In genomic region chr16:28977703-28978641, GRCh38 we compare ENCODE assay signal across 9 cellular contexts. TPM values are rescaled to one million over a fixed set of nuclear protein-coding genes. Genes with fewer than 3 reads are reported as not detected.
DNase-seq lines count a peak whose midpoint lies in the region; ATAC-seq, FAIRE-seq and TF ChIP-seq lines count a peak whose summit lies in the region.
"Had no signal": no experiment of that assay in that cellular context is flagged by ENCODE, and none has a peak within 500 bp of the region (broad histone marks: within the 10 kb centered on the region; RNA-seq: fewer than 3 reads in every experiment).

No MANE protein-coding gene starts in this region.

- peaks cover 20% of the 10 kb centered on the region for H3K36me3 Mint-ChIP-seq in CD4-positive, CD25-positive, alpha-beta regulatory T cell
- H3K36me3 Mint-ChIP-seq in GM23338 (ENCODE audit: low read depth): peaks cover 38% of the 10 kb centered on the region

- H4K20me1 ChIP-seq in GM23338 (replicated peaks; ENCODE audit: insufficient read depth) (no peaks in the 10 kb centered on the region; the same call in 1 of the 2 replicates), HepG2 (ENCODE audit: insufficient read depth, low read length) (no peaks in the 10 kb centered on the region; the same call in 1 of the 2 replicates)

- TF ChIP-seq EP300 in HepG2 (IDR thresholded peaks at IDR 0.05; ENCODE audit: low read depth in 2 of 2, low read length in 2 of 2) (no peak), HepG2 (CRISPR knock-in tag; IDR thresholded peaks at IDR 0.05; ENCODE audit: borderline replicate concordance) (no peak)

- POLR2A ChIA-PET in HepG2 (lab: Yijun Ruan, JAX): interaction anchor here (0.7 to 0.9 kb wide), 2 partner anchors 27 to 115 kb away, joined by 3 read pairs; partner anchors contain the start of gene NFATC2IP

- H2AFZ ChIP-seq in GM23338 (no peak overlapping the region), HepG2 (ENCODE audit: low read length) (no peak overlapping the region)

- no peaks in the 10 kb centered on the region for H3K9me2 ChIP-seq in GM23338 (ENCODE audit: insufficient read depth)

- H3K9me3 Mint-ChIP-seq in CD4-positive, CD25-positive, alpha-beta regulatory T cell: no peaks in the 10 kb centered on the region
- H3K9me3 Mint-ChIP-seq in GM23338: peaks cover 5% of the 10 kb centered on the region; the same call in 2 of the 3 replicates

- TF ChIP-seq RAD21 in HepG2 (CRISPR knock-in tag; IDR thresholded peaks at IDR 0.05): 0 out of 2 replicates have a peak, but pooled peaks have one; percentile 12

- DNase-seq in CD4-positive, CD25-positive, alpha-beta regulatory T cell: peak in 2 of 3 donors; percentile 45 to 46
- DNase-seq in GM23338 (ENCODE audit: low spot score): peak; percentile 81
- peak; percentile 44 for DNase-seq in WERI-Rb-1
- DNase-seq in HepG2 (ENCODE audit: low spot score): peak; percentile 35
- no peak for DNase-seq in NOMO-1 treated with dmso at 0.1 percent for 144 hours (lab: John Stamatoyannopoulos, UW; ENCODE audit: unreplicated experiment)
- DNase-seq in foreskin melanocyte: no peak
- no peak for DNase-seq in NCI-H1694 (lab: John Stamatoyannopoulos, UW)
- no peak for DNase-seq in activated CD4-positive, CD25-positive, alpha-beta regulatory T cell treated with anti-CD3 and anti-CD28 coated beads, Interleukin-2, amount 50 U/mL, for 72 hours
- DNase-seq: NCI-H187 treated with DMSO at 0.1 percent for 48 hours had no signal

- peaks cover 12 to 55% (median 30%) of the 10 kb centered on the region in 4 donors for H3K4me1 Mint-ChIP-seq in CD4-positive, CD25-positive, alpha-beta regulatory T cell
- H3K4me1 Mint-ChIP-seq in GM23338: peaks cover 5% of the 10 kb centered on the region

- no peak overlapping the region for H3K4me2 ChIP-seq in GM23338
- H3K4me2 ChIP-seq in HepG2 (ENCODE audit: low read depth, low read length): no peak overlapping the region

- H3K27me3 ChIP-seq in CD4-positive, CD25-positive, alpha-beta regulatory T cell (ENCODE audit: control insufficient read depth, insufficient read depth, low read length): no peaks in the 10 kb centered on the region
- H3K27me3 ChIP-seq in GM23338 (ENCODE audit: insufficient read depth): no peaks in the 10 kb centered on the region
- no peaks in the 10 kb centered on the region for H3K27me3 ChIP-seq in WERI-Rb-1 (ENCODE audit: insufficient read depth, low read depth, severe bottlenecking)
- H3K27me3 ChIP-seq in HepG2 (ENCODE audit: control insufficient read depth in 1 of 2, insufficient read depth in 2 of 2, low read length in 2 of 2): no peaks in the 10 kb centered on the region; a peak in 1 of 5 replicates

- no peak for ATAC-seq in CD4-positive, CD25-positive, alpha-beta regulatory T cell (ENCODE audit: low read depth in 2 of 2)
- ATAC-seq in GM23338: peak; percentile 44
- ATAC-seq in HepG2: 0 out of 3 replicates have a peak, but pooled peaks have one; percentile 8

- H3K4me3 ChIP-seq in CD4-positive, CD25-positive, alpha-beta regulatory T cell (ENCODE audit: low read depth, low read length): no peak overlapping the region
- no peak overlapping the region for H3K4me3 ChIP-seq in GM23338
- no peak overlapping the region for H3K4me3 ChIP-seq in WERI-Rb-1 (ENCODE audit: low read depth, low read length)
- no peak overlapping the region for H3K4me3 ChIP-seq in HepG2 (replicated peaks in 1 of 3; ENCODE audit: insufficient read depth in 1 of 3, low read depth in 2 of 3, low read length in 3 of 3)

- intact Hi-C loops in HepG2 (cut with micrococcal nuclease; ENCODE audit: unreplicated experiment): no loop called here

- WGBS in HepG2 (ENCODE audit: low lambda C conversion rate): 78% methylated on average over 11 of the region's 11 CpGs

- H3K36me3 ChIP-seq in CD4-positive, CD25-positive, alpha-beta regulatory T cell (ENCODE audit: control insufficient read depth, insufficient read depth, low read length): peaks cover 22% of the 10 kb centered on the region
- no peaks in the 10 kb centered on the region for H3K36me3 ChIP-seq in GM23338 (ENCODE audit: insufficient read depth)
- peaks cover 28% of the 10 kb centered on the region for H3K36me3 ChIP-seq in WERI-Rb-1
- H3K36me3 ChIP-seq in HepG2 (replicated peaks in 1 of 2; ENCODE audit: control insufficient read depth in 1 of 2, insufficient read depth in 2 of 2, low read length in 2 of 2): peaks cover 19 to 34% of the 10 kb centered on the region in 2 experiments

- TF ChIP-seq CTCF in GM23338 (conservative IDR thresholded peaks at IDR 0.05; ENCODE audit: low read depth in 2 of 2): peak; percentile 62 to 79
- peak; percentile 93 for TF ChIP-seq CTCF in WERI-Rb-1 (IDR thresholded peaks at IDR 0.05; ENCODE audit: low read depth, low read length)
- TF ChIP-seq CTCF in HepG2 (CRISPR knock-in tag; IDR thresholded peaks at IDR 0.05): peak; percentile 80

- no peak for TF ChIP-seq POLR2A in HepG2 (IDR thresholded peaks at IDR 0.05; ENCODE audit: insufficient read depth in 1 of 2, low read depth in 2 of 2, low read length in 2 of 2)

- H3K27me3 Mint-ChIP-seq in CD4-positive, CD25-positive, alpha-beta regulatory T cell: no peaks in the 10 kb centered on the region
- H3K27me3 Mint-ChIP-seq in GM23338 (ENCODE audit: insufficient read depth, low read depth, poor library complexity): peaks cover 13% of the 10 kb centered on the region

- peaks cover 5% of the 10 kb centered on the region; the same call in 1 of the 2 replicates for H3K79me2 ChIP-seq in GM23338 (replicated peaks; ENCODE audit: insufficient read depth)
- peaks cover 17% of the 10 kb centered on the region for H3K79me2 ChIP-seq in HepG2 (ENCODE audit: insufficient read depth, low read length)

- H3K4me1 ChIP-seq in CD4-positive, CD25-positive, alpha-beta regulatory T cell (ENCODE audit: control insufficient read depth, insufficient read depth, low read length, poor library complexity, severe bottlenecking): peaks cover 31% of the 10 kb centered on the region
- H3K4me1 ChIP-seq in GM23338 (ENCODE audit: insufficient read depth) (peaks cover 6% of the 10 kb centered on the region; the same call in 1 of the 2 replicates), HepG2 (ENCODE audit: insufficient read depth, low read length) (peaks cover 24% of the 10 kb centered on the region)

- peak overlapping the region; percentile 36 to 96 (median 72) for H3K4me3 Mint-ChIP-seq in CD4-positive, CD25-positive, alpha-beta regulatory T cell
- H3K4me3 Mint-ChIP-seq in GM23338: peak overlapping the region; percentile 23; the same call in 1 of the 3 replicates

- CTCF ChIA-PET in HepG2 (lab: Yijun Ruan, JAX; ENCODE audit: low intra/inter-chr PET ratio, low total read pairs): no interaction called here

- no peak overlapping the region for H3K27ac ChIP-seq in CD4-positive, CD25-positive, alpha-beta regulatory T cell (ENCODE audit: insufficient read depth, low read length, poor library complexity, severe bottlenecking)
- H3K27ac ChIP-seq in GM23338 (ENCODE audit: low read depth) (no peak overlapping the region), WERI-Rb-1 (no peak overlapping the region), HepG2 (ENCODE audit: extremely low read length, insufficient read depth, low read length) (no peak overlapping the region)

- in situ Hi-C loops in HepG2 (cut with HindIII; ENCODE audit: extremely low pct_ligation_motif_present, low pct_unique_long_range_greater_than_20kb): no loop called here

- no peak overlapping the region for H3K9ac ChIP-seq in HepG2 (ENCODE audit: insufficient read depth, low read depth, low read length)

- H3K27ac Mint-ChIP-seq in CD4-positive, CD25-positive, alpha-beta regulatory T cell: peak overlapping the region; percentile 59 to 91 (median 71)
- H3K27ac Mint-ChIP-seq in GM23338: no peak overlapping the region

- H3K9me3 ChIP-seq in CD4-positive, CD25-positive, alpha-beta regulatory T cell (ENCODE audit: control insufficient read depth in 2 of 2, low read length in 2 of 2): peaks cover 0 to 6% of the 10 kb centered on the region in 2 experiments
- H3K9me3 ChIP-seq in WERI-Rb-1 (ENCODE audit: severe bottlenecking): peaks cover 3% of the 10 kb centered on the region
- no peaks in the 10 kb centered on the region for H3K9me3 ChIP-seq in HepG2 (ENCODE audit: low read length)

- peak; percentile 69 for FAIRE-seq in HepG2 (lab: Jason Lieb, UNC)

- H3F3A ChIP-seq in GM23338 (replicated peaks; ENCODE audit: low read depth): 0 out of 2 replicates have a peak, but pooled peaks cover 3% of the 10 kb centered on the region

- no TSS peak for BruUV-seq in HepG2 (replicated peaks; lab: Mats Ljungman, UMichigan)

RNA-seq across cellular contexts. Expression of gene SPNS1, which starts 3.4 kb away (rescaled TPM):
- total RNA-seq in CD4-positive, CD25-positive, alpha-beta regulatory T cell: 24.5 TPM
- 10 to 100 TPM; 22.3 to 32.9 (median 25.2) TPM for polyA plus RNA-seq in CD4-positive, CD25-positive, alpha-beta regulatory T cell
- 30.0 and 48.5 TPM in 2 replicates for total RNA-seq in GM23338 (2014; rRNA removed; shearing (Covaris generic))
- polyA plus RNA-seq in GM23338 (2016; fragmentation: Nextera tagmentation; extraction: Ambion mirVana) (37.2 and 38.0 TPM in 2 replicates), HepG2 (2011; rRNA removed) (24.3 and 25.6 TPM in 2 replicates)
- total RNA-seq in HepG2 (2016; rRNA removed; fragmentation: Illumina TruSeq; extraction: Trizol): 18.3 and 38.8 TPM in 2 replicates
- 13.0 and 15.9 TPM in 2 replicates for total RNA-seq in HepG2 (2016; cell fraction: cytosol; rRNA removed; fragmentation: Illumina TruSeq; extraction: Trizol; ENCODE audit: low read depth)
- 17.8 and 38.0 TPM in 2 replicates for total RNA-seq in HepG2 (2016; cell fraction: insoluble cytoplasmic fraction; rRNA removed; fragmentation: Illumina TruSeq; extraction: Trizol)
- 23.6 and 31.2 TPM in 2 replicates for total RNA-seq in HepG2 (2016; cell fraction: membrane; rRNA removed; fragmentation: Illumina TruSeq; extraction: Trizol)
- total RNA-seq in HepG2 (2016; cell fraction: nucleus; rRNA removed; fragmentation: Illumina TruSeq; extraction: Trizol): 30.5 and 35.2 TPM in 2 replicates
- polyA plus RNA-seq in HepG2 (2011; cell fraction: cytosol; rRNA removed): 25.3 and 36.6 TPM in 2 replicates
- 80.6 and 105 TPM in 2 replicates for polyA plus RNA-seq in HepG2 (2011; cell fraction: nucleus; rRNA removed)
- 25.8 and 30.2 TPM in 2 replicates for polyA plus RNA-seq in HepG2 (2012)
- 16.4 and 19.8 TPM in 2 replicates for polyA plus RNA-seq in HepG2 (2016; cell fraction: cytosol; fragmentation: Illumina TruSeq; extraction: Trizol; ENCODE audit: low read depth)
- polyA plus RNA-seq in HepG2 (2016; cell fraction: insoluble cytoplasmic fraction; fragmentation: Illumina TruSeq; extraction: Trizol; ENCODE audit: low read depth): 25.1 and 26.7 TPM in 2 replicates
- 23.9 and 29.7 TPM in 2 replicates for polyA plus RNA-seq in HepG2 (2016; cell fraction: membrane; fragmentation: Illumina TruSeq; extraction: Trizol; ENCODE audit: low read depth)
- polyA plus RNA-seq in HepG2 (2016; cell fraction: nucleus; fragmentation: Illumina TruSeq; extraction: Trizol; ENCODE audit: insufficient read depth, low read depth): 75.3 and 81.1 TPM in 2 replicates
- polyA minus RNA-seq in HepG2 (2011; rRNA and poly(A)+ RNA removed; ENCODE audit: low replicate concordance): 60.3 and 75.2 TPM in 2 replicates
- 27.4 and 28.1 TPM in 2 replicates for polyA minus RNA-seq in HepG2 (2011; cell fraction: cytosol; rRNA and poly(A)+ RNA removed)
- 11.1 and 11.8 TPM in 2 replicates for polyA minus RNA-seq in HepG2 (2011; cell fraction: nucleus; rRNA and poly(A)+ RNA removed)

RNA-seq across cellular contexts. Expression of gene LAT, which starts 6.9 kb away (rescaled TPM):
- total RNA-seq in CD4-positive, CD25-positive, alpha-beta regulatory T cell: 282 TPM
- polyA plus RNA-seq in CD4-positive, CD25-positive, alpha-beta regulatory T cell: 100 to 1,000 TPM; 287 to 429 (median 317) TPM
- total RNA-seq in GM23338 (2014; rRNA removed; shearing (Covaris generic)): 0.19 and 2.4 TPM in 2 replicates
- 1.3 and 2.2 TPM in 2 replicates for polyA plus RNA-seq in GM23338 (2016; fragmentation: Nextera tagmentation; extraction: Ambion mirVana)
- 0.28 and 2.0 TPM in 2 replicates for total RNA-seq in HepG2 (2016; rRNA removed; fragmentation: Illumina TruSeq; extraction: Trizol)
- 0.71 and 1.1 TPM in 2 replicates for total RNA-seq in HepG2 (2016; cell fraction: cytosol; rRNA removed; fragmentation: Illumina TruSeq; extraction: Trizol; ENCODE audit: low read depth)
- total RNA-seq in HepG2 (2016; cell fraction: insoluble cytoplasmic fraction; rRNA removed; fragmentation: Illumina TruSeq; extraction: Trizol): 0.19 and 2.0 TPM in 2 replicates
- total RNA-seq in HepG2 (2016; cell fraction: membrane; rRNA removed; fragmentation: Illumina TruSeq; extraction: Trizol): 1.5 and 1.8 TPM in 2 replicates
- 2.0 and 3.6 TPM in 2 replicates for total RNA-seq in HepG2 (2016; cell fraction: nucleus; rRNA removed; fragmentation: Illumina TruSeq; extraction: Trizol)
- polyA plus RNA-seq in HepG2 (2011; rRNA removed): 3.0 and 4.3 TPM in 2 replicates
- polyA plus RNA-seq in HepG2 (2011; cell fraction: cytosol; rRNA removed): 1.2 and 1.3 TPM in 2 replicates
- polyA plus RNA-seq in HepG2 (2011; cell fraction: nucleus; rRNA removed): 42.2 and 55.6 TPM in 2 replicates
- 2.4 and 3.0 TPM in 2 replicates for polyA plus RNA-seq in HepG2 (2012)
- 1.5 and 2.0 TPM in 2 replicates for polyA plus RNA-seq in HepG2 (2016; cell fraction: cytosol; fragmentation: Illumina TruSeq; extraction: Trizol; ENCODE audit: low read depth)
- polyA plus RNA-seq in HepG2 (2016; cell fraction: insoluble cytoplasmic fraction; fragmentation: Illumina TruSeq; extraction: Trizol; ENCODE audit: low read depth): 0.61 and 1.5 TPM in 2 replicates
- polyA plus RNA-seq in HepG2 (2016; cell fraction: membrane; fragmentation: Illumina TruSeq; extraction: Trizol; ENCODE audit: low read depth): 0.76 and 1.3 TPM in 2 replicates
- 21.1 and 21.3 TPM in 2 replicates for polyA plus RNA-seq in HepG2 (2016; cell fraction: nucleus; fragmentation: Illumina TruSeq; extraction: Trizol; ENCODE audit: insufficient read depth, low read depth)
- polyA minus RNA-seq in HepG2 (2011; rRNA and poly(A)+ RNA removed; ENCODE audit: low replicate concordance): 0.65 and 2.3 TPM in 2 replicates
- not detected in 2 replicates for polyA minus RNA-seq in HepG2 (2011; cell fraction: cytosol; rRNA and poly(A)+ RNA removed)
- 3.9 and 4.8 TPM in 2 replicates for polyA minus RNA-seq in HepG2 (2011; cell fraction: nucleus; rRNA and poly(A)+ RNA removed)

RNA-seq across cellular contexts. Expression of gene NFATC2IP, which starts 27.2 kb away (rescaled TPM):
- total RNA-seq in CD4-positive, CD25-positive, alpha-beta regulatory T cell: 96.2 TPM
- 10 to 100 TPM; 22.9 to 30.3 (median 24.9) TPM for polyA plus RNA-seq in CD4-positive, CD25-positive, alpha-beta regulatory T cell
- 64.2 and 65.4 TPM in 2 replicates for total RNA-seq in GM23338 (2014; rRNA removed; shearing (Covaris generic))
- polyA plus RNA-seq in GM23338 (2016; fragmentation: Nextera tagmentation; extraction: Ambion mirVana) (22.8 and 23.5 TPM in 2 replicates), HepG2 (2011; rRNA removed) (46.6 and 48.5 TPM in 2 replicates)
- total RNA-seq in HepG2 (2016; rRNA removed; fragmentation: Illumina TruSeq; extraction: Trizol): 18.2 and 32.1 TPM in 2 replicates
- 8.8 and 9.0 TPM in 2 replicates for total RNA-seq in HepG2 (2016; cell fraction: cytosol; rRNA removed; fragmentation: Illumina TruSeq; extraction: Trizol; ENCODE audit: low read depth)
- 16.5 and 31.5 TPM in 2 replicates for total RNA-seq in HepG2 (2016; cell fraction: insoluble cytoplasmic fraction; rRNA removed; fragmentation: Illumina TruSeq; extraction: Trizol)
- 13.0 and 14.4 TPM in 2 replicates for total RNA-seq in HepG2 (2016; cell fraction: membrane; rRNA removed; fragmentation: Illumina TruSeq; extraction: Trizol)
- 39.2 and 44.2 TPM in 2 replicates for total RNA-seq in HepG2 (2016; cell fraction: nucleus; rRNA removed; fragmentation: Illumina TruSeq; extraction: Trizol)
- polyA plus RNA-seq in HepG2 (2011; cell fraction: cytosol; rRNA removed): 17.8 and 17.9 TPM in 2 replicates
- polyA plus RNA-seq in HepG2 (2011; cell fraction: nucleus; rRNA removed): 95.6 and 102 TPM in 2 replicates
- 21.4 and 26.1 TPM in 2 replicates for polyA plus RNA-seq in HepG2 (2012)
- polyA plus RNA-seq in HepG2 (2016; cell fraction: cytosol; fragmentation: Illumina TruSeq; extraction: Trizol; ENCODE audit: low read depth): 2.0 and 2.2 TPM in 2 replicates
- polyA plus RNA-seq in HepG2 (2016; cell fraction: insoluble cytoplasmic fraction; fragmentation: Illumina TruSeq; extraction: Trizol; ENCODE audit: low read depth): 17.1 and 18.6 TPM in 2 replicates
- polyA plus RNA-seq in HepG2 (2016; cell fraction: membrane; fragmentation: Illumina TruSeq; extraction: Trizol; ENCODE audit: low read depth): 5.0 and 5.5 TPM in 2 replicates
- polyA plus RNA-seq in HepG2 (2016; cell fraction: nucleus; fragmentation: Illumina TruSeq; extraction: Trizol; ENCODE audit: insufficient read depth, low read depth): 172 and 177 TPM in 2 replicates
- polyA minus RNA-seq in HepG2 (2011; rRNA and poly(A)+ RNA removed; ENCODE audit: low replicate concordance): 44.3 and 90.2 TPM in 2 replicates
- 8.3 and 8.6 TPM in 2 replicates for polyA minus RNA-seq in HepG2 (2011; cell fraction: cytosol; rRNA and poly(A)+ RNA removed)
- polyA minus RNA-seq in HepG2 (2011; cell fraction: nucleus; rRNA and poly(A)+ RNA removed): 49.6 and 61.2 TPM in 2 replicates

RNA-seq across cellular contexts. Expression of gene CD19, which starts 46.2 kb away (rescaled TPM):
- total RNA-seq in CD4-positive, CD25-positive, alpha-beta regulatory T cell: 0.52 TPM
- polyA plus RNA-seq in CD4-positive, CD25-positive, alpha-beta regulatory T cell: 1 to 10 TPM in 1 of 4 donors, not detected in 3; 2.8 TPM
- 0.83 TPM in 1 of 2 replicates, not detected in the other for total RNA-seq in GM23338 (2014; rRNA removed; shearing (Covaris generic))
- polyA plus RNA-seq in GM23338 (2016; fragmentation: Nextera tagmentation; extraction: Ambion mirVana): 1.9 and 2.3 TPM in 2 replicates
- total RNA-seq in HepG2 (2016; rRNA removed; fragmentation: Illumina TruSeq; extraction: Trizol): 0.48 and 0.55 TPM in 2 replicates
- total RNA-seq in HepG2 (2016; cell fraction: cytosol; rRNA removed; fragmentation: Illumina TruSeq; extraction: Trizol; ENCODE audit: low read depth): 0.26 TPM in 1 of 2 replicates, not detected in the other
- total RNA-seq in HepG2 (2016; cell fraction: insoluble cytoplasmic fraction; rRNA removed; fragmentation: Illumina TruSeq; extraction: Trizol): 0.34 and 0.37 TPM in 2 replicates
- total RNA-seq in HepG2 (2016; cell fraction: membrane; rRNA removed; fragmentation: Illumina TruSeq; extraction: Trizol): 0.24 TPM in 1 of 2 replicates, not detected in the other
- not detected in 2 replicates for total RNA-seq in HepG2 (2016; cell fraction: nucleus; rRNA removed; fragmentation: Illumina TruSeq; extraction: Trizol)
- polyA plus RNA-seq in HepG2 (2011; rRNA removed): 1.1 and 1.2 TPM in 2 replicates
- 0.92 and 2.2 TPM in 2 replicates for polyA plus RNA-seq in HepG2 (2011; cell fraction: cytosol; rRNA removed)
- polyA plus RNA-seq in HepG2 (2011; cell fraction: nucleus; rRNA removed): 2.1 and 2.5 TPM in 2 replicates
- 1.6 and 2.5 TPM in 2 replicates for polyA plus RNA-seq in HepG2 (2012)
- polyA plus RNA-seq in HepG2 (2016; cell fraction: cytosol; fragmentation: Illumina TruSeq; extraction: Trizol; ENCODE audit: low read depth): 0.05 and 0.07 TPM in 2 replicates
- polyA plus RNA-seq in HepG2 (2016; cell fraction: insoluble cytoplasmic fraction; fragmentation: Illumina TruSeq; extraction: Trizol; ENCODE audit: low read depth): 0.64 and 0.67 TPM in 2 replicates
- 0.10 TPM in 1 of 2 replicates, not detected in the other for polyA plus RNA-seq in HepG2 (2016; cell fraction: membrane; fragmentation: Illumina TruSeq; extraction: Trizol; ENCODE audit: low read depth)
- polyA plus RNA-seq in HepG2 (2016; cell fraction: nucleus; fragmentation: Illumina TruSeq; extraction: Trizol; ENCODE audit: insufficient read depth, low read depth): 0.32 and 0.45 TPM in 2 replicates
- polyA minus RNA-seq in HepG2 (2011; rRNA and poly(A)+ RNA removed; ENCODE audit: low replicate concordance): 0.07 and 1.0 TPM in 2 replicates
- not detected in 2 replicates for polyA minus RNA-seq in HepG2 (2011; cell fraction: cytosol; rRNA and poly(A)+ RNA removed)
- 0.39 and 0.75 TPM in 2 replicates for polyA minus RNA-seq in HepG2 (2011; cell fraction: nucleus; rRNA and poly(A)+ RNA removed)

RNA-seq across cellular contexts. Expression of gene RABEP2, which starts 52.9 kb away (rescaled TPM):
- 28.2 TPM for total RNA-seq in CD4-positive, CD25-positive, alpha-beta regulatory T cell
- 1 to 10 TPM; 2.9 to 3.9 (median 3.4) TPM for polyA plus RNA-seq in CD4-positive, CD25-positive, alpha-beta regulatory T cell
- 25.2 and 27.2 TPM in 2 replicates for total RNA-seq in GM23338 (2014; rRNA removed; shearing (Covaris generic))
- polyA plus RNA-seq in GM23338 (2016; fragmentation: Nextera tagmentation; extraction: Ambion mirVana) (11.8 and 13.0 TPM in 2 replicates), HepG2 (2011; rRNA removed) (10.8 and 12.4 TPM in 2 replicates)
- 16.1 and 18.4 TPM in 2 replicates for total RNA-seq in HepG2 (2016; rRNA removed; fragmentation: Illumina TruSeq; extraction: Trizol)
- total RNA-seq in HepG2 (2016; cell fraction: cytosol; rRNA removed; fragmentation: Illumina TruSeq; extraction: Trizol; ENCODE audit: low read depth): 2.9 and 3.6 TPM in 2 replicates
- total RNA-seq in HepG2 (2016; cell fraction: insoluble cytoplasmic fraction; rRNA removed; fragmentation: Illumina TruSeq; extraction: Trizol): 13.9 and 19.6 TPM in 2 replicates
- total RNA-seq in HepG2 (2016; cell fraction: membrane; rRNA removed; fragmentation: Illumina TruSeq; extraction: Trizol): 7.5 and 8.4 TPM in 2 replicates
- 10.2 and 11.4 TPM in 2 replicates for total RNA-seq in HepG2 (2016; cell fraction: nucleus; rRNA removed; fragmentation: Illumina TruSeq; extraction: Trizol)
- polyA plus RNA-seq in HepG2 (2011; cell fraction: cytosol; rRNA removed): 8.5 and 13.3 TPM in 2 replicates
- polyA plus RNA-seq in HepG2 (2011; cell fraction: nucleus; rRNA removed): 28.2 and 32.3 TPM in 2 replicates
- 5.7 and 7.3 TPM in 2 replicates for polyA plus RNA-seq in HepG2 (2012)
- 1.9 and 2.8 TPM in 2 replicates for polyA plus RNA-seq in HepG2 (2016; cell fraction: cytosol; fragmentation: Illumina TruSeq; extraction: Trizol; ENCODE audit: low read depth)
- 9.8 and 12.4 TPM in 2 replicates for polyA plus RNA-seq in HepG2 (2016; cell fraction: insoluble cytoplasmic fraction; fragmentation: Illumina TruSeq; extraction: Trizol; ENCODE audit: low read depth)
- polyA plus RNA-seq in HepG2 (2016; cell fraction: membrane; fragmentation: Illumina TruSeq; extraction: Trizol; ENCODE audit: low read depth): 4.5 and 4.9 TPM in 2 replicates
- 17.2 and 17.9 TPM in 2 replicates for polyA plus RNA-seq in HepG2 (2016; cell fraction: nucleus; fragmentation: Illumina TruSeq; extraction: Trizol; ENCODE audit: insufficient read depth, low read depth)
- 5.5 and 7.5 TPM in 2 replicates for polyA minus RNA-seq in HepG2 (2011; rRNA and poly(A)+ RNA removed; ENCODE audit: low replicate concordance)
- polyA minus RNA-seq in HepG2 (2011; cell fraction: cytosol; rRNA and poly(A)+ RNA removed): 5.5 and 7.4 TPM in 2 replicates
- polyA minus RNA-seq in HepG2 (2011; cell fraction: nucleus; rRNA and poly(A)+ RNA removed): 6.2 and 7.5 TPM in 2 replicates

Comparison
In these comparisons a context has a peak if more than half of its experiments do, and no peak if none do; other contexts are left out.
1. ATAC-seq: peak in GM23338 (single experiment) and HepG2 (single experiment); none in CD4-positive, CD25-positive, alpha-beta regulatory T cell (0 of 2).
2. DNase-seq: peak in CD4-positive, CD25-positive, alpha-beta regulatory T cell (2 of 3), GM23338 (single experiment), WERI-Rb-1 (single experiment) and HepG2 (single experiment); none in NOMO-1 treated with dmso at 0.1 percent for 144 hours (single experiment), foreskin melanocyte (single experiment), NCI-H1694 (single experiment) and activated CD4-positive, CD25-positive, alpha-beta regulatory T cell treated with anti-CD3 and anti-CD28 coated beads, Interleukin-2, amount 50 U/mL, for 72 hours (single experiment).
3. RNA of gene LAT, which starts 6.9 kb away (total RNA-seq): 282 TPM in CD4-positive, CD25-positive, alpha-beta regulatory T cell (single experiment); 0.19 to 2.4 TPM in GM23338 and 0.19 to 3.6 TPM in HepG2; every median in the first group is over 10 times any median in the second.
4. Peak in every context shown above with its lines, with median percentiles within 50 percentile points of each other: CTCF ChIP-seq.